8 cellular contexts compared by ENCODE assay signal in the genomic region with DNA sequence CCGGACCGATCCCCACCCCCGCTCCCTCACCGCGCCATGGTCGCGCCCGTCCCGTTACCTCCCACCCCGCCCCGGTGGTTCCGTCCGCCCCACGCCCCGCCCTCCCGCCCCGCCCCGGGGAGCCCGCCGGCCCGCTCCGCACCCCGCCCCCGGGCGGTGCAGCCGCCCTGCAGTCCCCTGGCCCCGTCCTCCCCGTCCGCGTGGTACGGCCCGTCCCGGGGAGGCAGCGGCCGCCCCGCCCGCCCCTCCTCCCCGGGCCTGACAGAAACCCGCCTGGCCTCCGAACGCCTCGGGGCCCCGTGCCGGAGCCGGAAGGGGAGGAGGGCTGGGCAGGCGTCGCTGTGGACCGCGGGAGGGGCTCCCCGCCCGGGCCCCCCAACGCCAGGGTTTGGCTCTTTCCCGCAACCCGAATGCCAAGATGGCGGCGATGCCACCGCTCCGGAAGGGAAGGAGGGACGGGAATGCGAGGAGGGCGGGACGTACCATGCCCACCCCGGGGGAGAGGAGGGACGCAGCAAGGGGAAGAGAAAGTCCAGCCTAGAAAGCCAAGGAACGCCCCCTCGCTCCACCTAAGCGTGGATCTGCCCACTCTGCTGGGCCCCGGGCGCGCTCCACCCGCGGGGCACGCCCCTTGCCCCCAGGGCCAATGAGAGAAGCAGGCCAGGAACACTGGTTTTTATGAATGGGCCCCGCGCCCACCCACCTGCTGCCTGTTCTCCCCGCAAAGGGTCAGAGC.
DNase-seq lines count a peak whose midpoint lies in the region; ATAC-seq lines count a peak whose summit lies in the region.

A gene (minus strand): TSS at position 56 of the 736 bp plus-strand sequence. CDS start 132 bp downstream, outside the sequence.

- H3K27ac Mint-ChIP-seq in effector memory CD8-positive, alpha-beta T cell: peak within 1 kb of the TSS; percentile 91 to 94
- H3K27ac Mint-ChIP-seq in memory B cell: peak within 1 kb of the TSS; percentile 89

- ATAC-seq in GM21381 (IDR thresholded peaks at IDR 0.05; ENCODE audit: unreplicated experiment) (peak; percentile 81), memory B cell (ENCODE audit: low read depth) (peak; percentile 75)
- ATAC-seq in effector memory CD8-positive, alpha-beta T cell (replicated peaks): peak; percentile 71

- peaks cover 62% of the 10 kb centered on the region for H3K36me3 Mint-ChIP-seq in effector memory CD8-positive, alpha-beta T cell (ENCODE audit: insufficient read depth)
- H3K36me3 Mint-ChIP-seq in memory B cell: peaks cover 20% of the 10 kb centered on the region

- H3K9me3 Mint-ChIP-seq in effector memory CD8-positive, alpha-beta T cell: no peaks in the 10 kb centered on the region
- no peaks in the 10 kb centered on the region for H3K9me3 Mint-ChIP-seq in memory B cell

- peak within 1 kb of the TSS; percentile 92 to 95 for H3K4me3 Mint-ChIP-seq in effector memory CD8-positive, alpha-beta T cell
- peak within 1 kb of the TSS; percentile 100 for H3K4me3 Mint-ChIP-seq in memory B cell

- no peaks in the 10 kb centered on the region for H3K27me3 Mint-ChIP-seq in effector memory CD8-positive, alpha-beta T cell
- H3K27me3 Mint-ChIP-seq in memory B cell: no peaks in the 10 kb centered on the region

- peaks cover 32 to 33% of the 10 kb centered on the region in 2 donors for H3K4me1 Mint-ChIP-seq in effector memory CD8-positive, alpha-beta T cell (ENCODE audit: low read depth in 2 of 2)
- H3K4me1 Mint-ChIP-seq in memory B cell: peaks cover 33% of the 10 kb centered on the region

- DNase-seq in COR-L47 (lab: John Stamatoyannopoulos, UW): peak; percentile 96
- DNase-seq in HUDEP-2 (lab: John Stamatoyannopoulos, UW; ENCODE audit: unreplicated experiment in 76 of 76): peak; percentile 65 to 98 (median 93)
- peak; percentile 94 for DNase-seq in NOMO-1 treated with dmso at 0.1 percent for 144 hours (lab: John Stamatoyannopoulos, UW; ENCODE audit: unreplicated experiment)
- DNase-seq in activated CD8-positive, alpha-beta memory T cell treated with anti-CD3 and anti-CD28 coated beads for 48 hours (ENCODE audit: low read depth in 2 of 3, low spot score in 2 of 3): peak; percentile 68 to 81 (median 81)
- DNase-seq in effector memory CD8-positive, alpha-beta T cell: peak; percentile 75
- peak; percentile 79 to 83 for DNase-seq in memory B cell (ENCODE audit: low spot score in 2 of 2)
- DNase-seq in stimulated activated CD8-positive, alpha-beta memory T cell treated with anti-CD3 and anti-CD28 coated beads, Interleukin-12 subunit alpha, Interleukin-12 subunit beta, amount 100 ng/mL, for 1 hour (ENCODE audit: low read depth): peak; percentile 65

Comparison
In these comparisons a context has a peak if more than half of its experiments do, and no peak if none do; other contexts are left out.
1. Peak in every context shown above with its lines: DNase-seq and ATAC-seq.